Comparison of ENCODE assay signal across 20 cellular contexts in the genomic region with DNA sequence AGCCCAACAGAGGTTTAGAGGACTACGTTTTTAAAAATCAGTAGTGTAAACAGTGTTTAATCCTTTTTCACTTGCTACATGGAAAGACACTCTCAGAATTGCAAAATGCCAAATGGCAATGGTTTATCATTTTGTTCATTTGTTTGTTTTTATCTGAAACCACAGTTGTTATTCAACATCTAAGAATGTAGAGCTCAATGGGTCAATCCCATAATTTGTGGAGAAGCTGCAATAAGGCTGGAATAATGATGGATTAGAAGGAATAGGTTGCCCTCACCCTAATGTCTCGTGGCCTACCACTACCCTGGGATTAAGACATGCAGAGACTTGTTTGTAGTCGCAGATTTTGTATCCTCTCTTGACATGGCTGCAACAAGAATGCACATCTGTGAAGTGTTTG.
DNase-seq lines count a peak whose midpoint lies in the region; ATAC-seq and TF ChIP-seq lines count a peak whose summit lies in the region.
"Had no signal": no experiment of that assay in that cellular context is flagged by ENCODE, and none has a peak within 500 bp of the region (broad histone marks: within the 10 kb centered on the region; RNA-seq: fewer than 3 reads in every experiment).

No MANE protein-coding gene starts in this region.

- no peak for TF ChIP-seq CTCF in gastrocnemius medialis (IDR thresholded peaks at IDR 0.05 in 4 of 5, conservative IDR thresholded peaks at IDR 0.05 in 1 of 5)

- no peak overlapping the region for H3K27ac ChIP-seq in gastrocnemius medialis
- H3K27ac ChIP-seq: colonic mucosa, PC-9, prostate gland, thoracic aorta had no signal

- H3K4me3 ChIP-seq in MG63 (no peak overlapping the region), gastrocnemius medialis (no peak overlapping the region)
- H3K4me3 ChIP-seq: colonic mucosa, PC-9, prostate gland, thoracic aorta had no signal

- H3K36me3 ChIP-seq in MG63 (no peaks in the 10 kb centered on the region), gastrocnemius medialis (no peaks in the 10 kb centered on the region)
- H3K36me3 ChIP-seq: colonic mucosa, prostate gland, thoracic aorta had no signal

- intact Hi-C loops in gastrocnemius medialis (cut with DNase I; ENCODE audit: low total_unique reads), result no loop called here

- peak; percentile 26 for DNase-seq in G401 (ENCODE audit: low spot score)
- peak; percentile 10 for DNase-seq in MG63
- peak; percentile 63 for DNase-seq in cerebellar cortex (ENCODE audit: low spot score)
- DNase-seq in myocyte (ENCODE audit: low read depth), result peak; percentile 31
- no peak for DNase-seq in activated CD8-positive, alpha-beta memory T cell treated with anti-CD3 and anti-CD28 coated beads, Interleukin-2, amount 50 U/mL, for 4 hours
- no peak for DNase-seq in gastrocnemius medialis
- DNase-seq in stimulated activated CD8-positive, alpha-beta memory T cell treated with anti-CD3 and anti-CD28 coated beads, Interleukin-4, amount 100 ng/mL, for 48 hours, result no peak
- DNase-seq: activated CD4-positive, CD25-positive, alpha-beta regulatory T cell; activated naive CD8-positive, alpha-beta T cell treated with anti-CD3 and anti-CD28 coated beads, Interleukin-2, amount 10 ng/mL, durations not matched to agents 7 days and 5 days; activated T-cell treated with anti-CD3 and anti-CD28 coated beads for 4 hours; colonic mucosa; DMS79 treated with DMSO at 0.1 percent for 48 hours; left ventricle myocardium superior; naive thymus-derived CD8-positive, alpha-beta T cell; NCI-H1417 treated with DMSO at 0.1 percent for 48 hours; PC-9; SW 1271 had no signal

- TF ChIP-seq POLR2A in gastrocnemius medialis (IDR thresholded peaks at IDR 0.05), result no peak

- in situ Hi-C loops in G401 (cut with HindIII; ENCODE audit: low sequenced_read_pairs), result no loop called here
- in situ Hi-C loops in gastrocnemius medialis (cut with MboI; ENCODE audit: low sequenced_read_pairs in 4 of 4), result no loop called here

- 0 out of 2 replicates have a peak, but pooled peaks cover 3% of the 10 kb centered on the region for H3K9me3 ChIP-seq in MG63
- no peaks in the 10 kb centered on the region for H3K9me3 ChIP-seq in gastrocnemius medialis
- H3K9me3 ChIP-seq: colonic mucosa, prostate gland had no signal

- H3K4me1 ChIP-seq in gastrocnemius medialis, result no peaks in the 10 kb centered on the region
- H3K4me1 ChIP-seq: colonic mucosa, prostate gland had no signal

- H3K27me3 ChIP-seq in MG63 (no peaks in the 10 kb centered on the region), gastrocnemius medialis (no peaks in the 10 kb centered on the region)
- H3K27me3 ChIP-seq: colonic mucosa had no signal

- ATAC-seq in GM18519 (IDR thresholded peaks at IDR 0.05; ENCODE audit: low FRiP score, unreplicated experiment), result no peak
- no peak for ATAC-seq in gastrocnemius medialis
- ATAC-seq: left ventricle myocardium superior; naive thymus-derived CD8-positive, alpha-beta T cell had no signal

Comparison
In these comparisons a context has a peak if more than half of its experiments do, and no peak if none do; other contexts are left out.
1. DNase-seq: peak in G401 (single experiment), MG63 (single experiment), cerebellar cortex (single experiment) and myocyte (single experiment); none in activated CD8-positive, alpha-beta memory T cell treated with anti-CD3 and anti-CD28 coated beads, Interleukin-2, amount 50 U/mL, for 4 hours (single experiment), gastrocnemius medialis (0 of 2) and stimulated activated CD8-positive, alpha-beta memory T cell treated with anti-CD3 and anti-CD28 coated beads, Interleukin-4, amount 100 ng/mL, for 48 hours (single experiment).